In genomic region chr4:59314637-59315036, GRCh38 we compare ENCODE assay signal across 30 cellular contexts.
"Had no signal": no experiment of that assay in that cellular context is flagged by ENCODE, and none has a peak within 500 bp of the region (broad histone marks: within the 10 kb centered on the region; RNA-seq: fewer than 3 reads in every experiment).

No MANE protein-coding gene starts in this region.

- H2AFZ ChIP-seq: neural progenitor cell, parathyroid adenoma had no signal

- H3K9me3 Mint-ChIP-seq: nephron, neural progenitor cell had no signal

- H3K27me3 ChIP-seq: neural progenitor cell, ovary, spleen, stomach, thyroid gland, tibial nerve, upper lobe of left lung, vagina had no signal

- H3K4me1 Mint-ChIP-seq: natural killer cell; nephron; neural progenitor cell; stimulated activated naive B cell treated with anti-CD40 and anti-IgM and Interleukin-4, amounts not matched to agents 10 μg/mL and 1 μg/mL and 100 μg/mL, for 72 hours had no signal

- H3K9ac ChIP-seq: neural progenitor cell, parathyroid adenoma had no signal

- H3K4me3 ChIP-seq: neural progenitor cell, ovary, psoas muscle, skin epidermis, smooth muscle cell, spleen, stomach, thoracic aorta, thyroid gland, tibial nerve, upper lobe of left lung, vagina had no signal

- H3K36me3 ChIP-seq: neural progenitor cell, ovary, spleen, stomach, thoracic aorta, thyroid gland, tibial nerve, upper lobe of left lung, vagina had no signal

- H3K27me3 Mint-ChIP-seq: progenitor cell of endocrine pancreas; stimulated activated naive B cell treated with anti-CD40 and anti-IgM and Interleukin-4, amounts not matched to agents 10 μg/mL and 1 μg/mL and 100 μg/mL, for 72 hours; stimulated activated naive CD8-positive, alpha-beta T cell treated with anti-CD3 and anti-CD28 coated beads, Interleukin-15, Interleukin-2, amounts not matched to agents 100 ng/mL and 50 ng/mL, for 24 hours had no signal

- H3K27ac ChIP-seq: neural progenitor cell, ovary, parathyroid adenoma, psoas muscle, skin epidermis, spleen, stomach, thoracic aorta, thyroid gland, tibial nerve, upper lobe of left lung, vagina had no signal

- H3K4me3 Mint-ChIP-seq: natural killer cell; nephron; neural progenitor cell; stimulated activated naive B cell treated with anti-CD40 and anti-IgM and Interleukin-4, amounts not matched to agents 10 μg/mL and 1 μg/mL and 100 μg/mL, for 72 hours; stimulated activated naive CD8-positive, alpha-beta T cell treated with anti-CD3 and anti-CD28 coated beads, Interleukin-15, Interleukin-2, amounts not matched to agents 100 ng/mL and 50 ng/mL, for 24 hours had no signal

- H3K36me3 Mint-ChIP-seq: natural killer cell; neural progenitor cell; stimulated activated naive B cell treated with anti-CD40 and anti-IgM and Interleukin-4, amounts not matched to agents 10 μg/mL and 1 μg/mL and 100 μg/mL, for 72 hours had no signal

- H3K79me2 ChIP-seq: parathyroid adenoma had no signal

- H3K9me3 ChIP-seq: ovary, psoas muscle, stomach, thoracic aorta, thyroid gland, tibial nerve, upper lobe of left lung, vagina had no signal

- H3K4me2 ChIP-seq: neural progenitor cell, smooth muscle cell had no signal

- H3K27ac Mint-ChIP-seq: natural killer cell; nephron; neural progenitor cell; progenitor cell of endocrine pancreas; stimulated activated naive B cell treated with anti-CD40 and anti-IgM and Interleukin-4, amounts not matched to agents 10 μg/mL and 1 μg/mL and 100 μg/mL, for 72 hours; stimulated activated naive CD8-positive, alpha-beta T cell treated with anti-CD3 and anti-CD28 coated beads, Interleukin-15, Interleukin-2, amounts not matched to agents 100 ng/mL and 50 ng/mL, for 24 hours had no signal

- DNase-seq: natural killer cell; occipital lobe; ovary; posterior cingulate gyrus; psoas muscle; right cardiac atrium; spleen; stimulated activated CD4-positive, alpha-beta T cell treated with anti-CD3 and anti-CD28 coated beads, Interleukin-12 subunit alpha, Interleukin-12 subunit beta, amount 100 ng/mL, for 4 hours; stimulated activated CD4-positive, alpha-beta T cell treated with anti-CD3 and anti-CD28 coated beads, Interleukin-1b, Interleukin-23, amount 100 ng/mL, for 48 hours; stimulated activated CD4-positive, alpha-beta T cell treated with anti-CD3 and anti-CD28 coated beads, Interleukin-4, amount 100 ng/mL, for 1 hour; stimulated activated CD4-positive, alpha-beta T cell treated with anti-CD3 and anti-CD28 coated beads, Interleukin-4, amount 100 ng/mL, for 4 hours; stimulated activated CD8-positive, alpha-beta memory T cell treated with anti-CD3 and anti-CD28 coated beads, Interleukin-4, amount 100 ng/mL, for 48 hours; stimulated activated naive B cell treated with anti-CD40 and anti-IgM and Interleukin-4, amounts not matched to agents 10 μg/mL and 1 μg/mL and 100 μg/mL, for 72 hours; stimulated activated naive CD4-positive, alpha-beta T cell treated with Interleukin-2 at 50 U/mL for 16 hours; stomach; thyroid gland; trophoblast cell; upper lobe of left lung had no signal

- FAIRE-seq: urothelium cell line had no signal

- ATAC-seq: natural killer cell; psoas muscle; right cardiac atrium; sciatic nerve; stimulated activated naive B cell treated with anti-CD40 and anti-IgM and Interleukin-4, amounts not matched to agents 10 μg/mL and 1 μg/mL and 100 μg/mL, for 72 hours had no signal

- H3K4me1 ChIP-seq: neural progenitor cell, parathyroid adenoma, psoas muscle, spleen, stomach, thyroid gland, tibial nerve, upper lobe of left lung, vagina had no signal
